In genomic region chr2:190379249-190379964, GRCh38 we compare ENCODE assay signal across 1 cellular context.
TF ChIP-seq lines count a peak whose summit lies in the region.

No MANE protein-coding gene starts in this region.

TF ChIP-seq in K562, 482 proteins besides CTCF, POLR2A, EP300 and RAD21 (continued from another document and continues in another):
- TF ChIP-seq PRDM10 (IDR thresholded peaks at IDR 0.05; ENCODE audit: partially characterized antibody), result no peak
- TF ChIP-seq ZBTB40 (IDR thresholded peaks at IDR 0.05), result no peak
- no peak for TF ChIP-seq ZBTB40 (CRISPR knock-in tag; IDR thresholded peaks at IDR 0.05)
- TF ChIP-seq TAL1 (IDR thresholded peaks at IDR 0.05), result peak; percentile 73
- TF ChIP-seq RHOXF2B (CRISPR knock-in tag; conservative IDR thresholded peaks at IDR 0.05), result no peak
- TF ChIP-seq ZBTB34 (CRISPR knock-in tag; IDR thresholded peaks at IDR 0.05), result no peak
- no peak for TF ChIP-seq GABPB1 (CRISPR knock-in tag; IDR thresholded peaks at IDR 0.05)
- 0 out of 2 replicates have a peak, but pooled peaks have one; percentile 64 for TF ChIP-seq ZNF395 (CRISPR knock-in tag; IDR thresholded peaks at IDR 0.05)
- TF ChIP-seq DEAF1 (CRISPR knock-in tag; IDR thresholded peaks at IDR 0.05), result no peak
- no peak for TF ChIP-seq MECOM (CRISPR knock-in tag; IDR thresholded peaks at IDR 0.05)
- no peak for TF ChIP-seq ERF (CRISPR knock-in tag; IDR thresholded peaks at IDR 0.05)
- no peak for TF ChIP-seq TRIM28 (IDR thresholded peaks at IDR 0.05)
- TF ChIP-seq FOXJ2 (tag; IDR thresholded peaks at IDR 0.05), result peak; percentile 88
- TF ChIP-seq NR2C2 (CRISPR knock-in tag; IDR thresholded peaks at IDR 0.05), result no peak
- peak; percentile 54; the same call in 1 of the 2 replicates for TF ChIP-seq NR2C2 (tag; IDR thresholded peaks at IDR 0.05)
- TF ChIP-seq DNMT1 (IDR thresholded peaks at IDR 0.05), result no peak
- TF ChIP-seq ZBTB11 (CRISPR knock-in tag; IDR thresholded peaks at IDR 0.05), result no peak
- TF ChIP-seq ZNF507 (tag; conservative IDR thresholded peaks at IDR 0.05), result no peak
- no peak for TF ChIP-seq JUN (IDR thresholded peaks at IDR 0.05; ENCODE audit: borderline replicate concordance, low read depth, low read length)
- TF ChIP-seq JUN (CRISPR knock-in tag; IDR thresholded peaks at IDR 0.05; ENCODE audit: borderline replicate concordance), result no peak
- no peak for TF ChIP-seq ZNF431 (CRISPR knock-in tag; IDR thresholded peaks at IDR 0.05)
- TF ChIP-seq ZNF280A (IDR thresholded peaks at IDR 0.05; ENCODE audit: low read depth, partially characterized antibody), result no peak
- TF ChIP-seq NEUROD1 (IDR thresholded peaks at IDR 0.05; ENCODE audit: borderline replicate concordance, low read depth, low read length, partially characterized antibody), result no peak
- no peak for TF ChIP-seq ATF2 (CRISPR knock-in tag; IDR thresholded peaks at IDR 0.05)
- TF ChIP-seq ZKSCAN8 (CRISPR knock-in tag; IDR thresholded peaks at IDR 0.05), result no peak
- peak; percentile 3 to 26; a peak in 1 of 4 replicates for TF ChIP-seq KDM1A (IDR thresholded peaks at IDR 0.05)
- no peak for TF ChIP-seq ID3 (CRISPR knock-in tag; IDR thresholded peaks at IDR 0.05)
- TF ChIP-seq ID3 (tag; IDR thresholded peaks at IDR 0.05), result no peak
- TF ChIP-seq BRCA1 (IDR thresholded peaks at IDR 0.05), result no peak
- no peak for TF ChIP-seq BRCA1 (CRISPR knock-in tag; IDR thresholded peaks at IDR 0.05)
- TF ChIP-seq TAF1 (IDR thresholded peaks at IDR 0.05; ENCODE audit: control insufficient read depth, extremely low read depth, insufficient read depth, low read length, severe bottlenecking), result no peak
